In genomic region chr21:39644069-39644468, GRCh38 we compare ENCODE assay signal across 1 cellular context.
TF ChIP-seq lines count a peak whose summit lies in the region.

No MANE protein-coding gene starts in this region.

TF ChIP-seq in WTC11, 78 proteins besides CTCF, POLR2A, EP300 and RAD21 (continued from another document):
- no peak for TF ChIP-seq AFF4 (CRISPR knock-in tag; IDR thresholded peaks at IDR 0.05; ENCODE audit: borderline replicate concordance)
- no peak for TF ChIP-seq MXD4 (CRISPR knock-in tag; IDR thresholded peaks at IDR 0.05; ENCODE audit: borderline replicate concordance)
- TF ChIP-seq ESRRA (CRISPR knock-in tag; IDR thresholded peaks at IDR 0.05; ENCODE audit: borderline replicate concordance), result no peak
- no peak for TF ChIP-seq SP1 (CRISPR knock-in tag; conservative IDR thresholded peaks at IDR 0.05)
- no peak for TF ChIP-seq ATF1 (CRISPR knock-in tag; IDR thresholded peaks at IDR 0.05)
- TF ChIP-seq ZNF532 (CRISPR knock-in tag; IDR thresholded peaks at IDR 0.05; ENCODE audit: borderline replicate concordance), result no peak
- no peak for TF ChIP-seq IRF1 (CRISPR knock-in tag; IDR thresholded peaks at IDR 0.05)
- no peak for TF ChIP-seq MLX (CRISPR knock-in tag; IDR thresholded peaks at IDR 0.05)
- no peak for TF ChIP-seq ETV6 (CRISPR knock-in tag; IDR thresholded peaks at IDR 0.05)
- no peak for TF ChIP-seq ATF2 (CRISPR knock-in tag; IDR thresholded peaks at IDR 0.05; ENCODE audit: borderline replicate concordance, low read depth)
- no peak for TF ChIP-seq ZNF317 (CRISPR knock-in tag; IDR thresholded peaks at IDR 0.05; ENCODE audit: borderline replicate concordance, low read depth)
TF ChIP-seq in WTC11: peak in this region for 0.
